In the genomic region with DNA sequence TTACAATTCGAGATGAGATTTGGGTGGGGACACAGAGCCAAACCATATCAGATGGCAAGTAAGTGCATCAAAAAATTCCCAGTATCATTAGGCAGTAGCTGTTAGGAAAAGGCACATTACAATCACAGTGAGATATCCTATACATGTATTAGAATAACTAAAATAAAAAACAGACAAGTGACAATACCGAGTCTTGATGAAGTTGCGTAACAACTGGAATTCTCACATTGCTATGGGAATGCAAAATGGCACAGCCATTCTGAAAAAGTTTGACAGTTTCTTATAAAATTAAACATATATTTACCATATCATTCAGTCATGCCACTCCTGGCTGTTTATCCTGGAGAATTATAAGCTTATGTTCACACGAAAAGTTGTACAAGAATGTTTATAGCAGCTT, we compare ENCODE assay signal across 3 cellular contexts.
TF ChIP-seq lines count a peak whose summit lies in the region.

No MANE protein-coding gene starts in this region.

TF ChIP-seq in HepG2, 621 proteins besides CTCF, POLR2A, EP300 and RAD21:
- TF ChIP-seq NFIB (CRISPR knock-in tag; IDR thresholded peaks at IDR 0.05; ENCODE audit: borderline replicate concordance) = no peak
- TF ChIP-seq CEBPB (IDR thresholded peaks at IDR 0.05; ENCODE audit: borderline replicate concordance, low read depth, low read length) = peak; percentile 83

TF ChIP-seq in IMR-90, 13 proteins besides CTCF, POLR2A, EP300 and RAD21:
- no peak for TF ChIP-seq RCOR1 (IDR thresholded peaks at IDR 0.05; ENCODE audit: insufficient replicate concordance, low read length)
- TF ChIP-seq CEBPB (IDR thresholded peaks at IDR 0.05; ENCODE audit: low read depth, low read length) = peak; percentile 89

TF ChIP-seq in H1, 55 proteins besides CTCF, POLR2A, EP300 and RAD21:
- TF ChIP-seq CHD2 (IDR thresholded peaks at IDR 0.05; ENCODE audit: low read length) (no peak), POU5F1 (IDR thresholded peaks at IDR 0.05; ENCODE audit: low read depth, low read length) (no peak), CEBPB (IDR thresholded peaks at IDR 0.05; ENCODE audit: low read depth, low read length) (peak; percentile 75), RXRA (IDR thresholded peaks at IDR 0.05; ENCODE audit: insufficient read depth, low read depth, low read length) (no peak), KDM4A (IDR thresholded peaks at IDR 0.05; ENCODE audit: low read depth, low read length, severe bottlenecking) (no peak)
- TF ChIP-seq, protein P1, sequence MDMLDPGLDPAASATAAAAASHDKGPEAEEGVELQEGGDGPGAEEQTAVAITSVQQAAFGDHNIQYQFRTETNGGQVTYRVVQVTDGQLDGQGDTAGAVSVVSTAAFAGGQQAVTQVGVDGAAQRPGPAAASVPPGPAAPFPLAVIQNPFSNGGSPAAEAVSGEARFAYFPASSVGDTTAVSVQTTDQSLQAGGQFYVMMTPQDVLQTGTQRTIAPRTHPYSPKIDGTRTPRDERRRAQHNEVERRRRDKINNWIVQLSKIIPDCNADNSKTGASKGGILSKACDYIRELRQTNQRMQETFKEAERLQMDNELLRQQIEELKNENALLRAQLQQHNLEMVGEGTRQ (IDR thresholded peaks at IDR 0.05; ENCODE audit: low read length) = no peak
TF ChIP-seq in H1: peak in this region for 1.
